ENCODE assay signal across 8 cellular contexts in the genomic region with DNA sequence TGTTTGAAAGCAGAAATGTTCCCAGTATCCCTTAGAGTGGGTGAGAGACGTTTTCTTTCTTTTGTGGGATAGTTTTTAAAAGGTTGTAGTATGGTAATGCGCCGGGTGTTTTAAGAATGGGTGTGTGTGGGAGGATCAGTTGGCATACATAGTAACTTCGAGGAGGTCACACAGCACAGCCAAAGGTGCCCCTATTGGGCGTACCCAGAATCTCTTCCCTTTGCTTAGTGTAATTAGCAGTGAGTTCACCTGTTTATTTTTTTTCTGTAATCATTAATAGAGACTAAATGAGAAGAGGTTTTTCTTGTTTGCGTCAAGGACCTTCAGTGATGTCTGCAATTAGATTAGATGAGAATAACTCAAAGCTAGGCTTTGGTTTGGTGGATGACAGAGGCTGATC. TPM values are rescaled to one million over a fixed set of nuclear protein-coding genes. Genes with fewer than 3 reads are reported as not detected.
DNase-seq lines count a peak whose midpoint lies in the region; ATAC-seq and TF ChIP-seq lines count a peak whose summit lies in the region.

No MANE protein-coding gene starts in this region.

- H3K9me2 ChIP-seq in SK-N-SH, result no peaks in the 10 kb centered on the region

- H3K27ac ChIP-seq in SK-N-SH (ENCODE audit: low read depth in 2 of 2, low read length in 1 of 2) (peak overlapping the region in 1 of 2 experiments; percentile 79; a peak in 2 of 4 replicates), Panc1 (ENCODE audit: low read length) (peak overlapping the region; percentile 84), spleen (peak overlapping the region in 1 of 8 donors; percentile 83), adrenal gland (peak overlapping the region in 1 of 5 donors; percentile 89)

- TSS peak; percentile 69 for BruUV-seq in Panc1 (replicated peaks; lab: Mats Ljungman, UMichigan)

- H3K4me1 ChIP-seq in SK-N-SH (ENCODE audit: control insufficient read depth in 1 of 2, insufficient read depth in 2 of 2, low read depth in 1 of 2, low read length in 1 of 2), result peaks cover 19 to 48% of the 10 kb centered on the region in 2 experiments
- peaks cover 42% of the 10 kb centered on the region for H3K4me1 ChIP-seq in Panc1 (ENCODE audit: control insufficient read depth, insufficient read depth, low read length)
- H3K4me1 ChIP-seq in spleen, result peaks cover 25 to 48% (median 33%) of the 10 kb centered on the region in 6 donors
- peaks cover 15 to 25% of the 10 kb centered on the region in 2 donors for H3K4me1 ChIP-seq in adrenal gland (replicated peaks in 1 of 2)

- TF ChIP-seq CTCF in SK-N-SH (IDR thresholded peaks at IDR 0.05) (peak; percentile 32; the same call in 1 of the 2 replicates), Panc1 (IDR thresholded peaks at IDR 0.05) (peak; percentile 21; the same call in 1 of the 2 replicates), fibroblast of villous mesenchyme (IDR thresholded peaks at IDR 0.05; ENCODE audit: insufficient read depth, low read depth, low read length) (no peak), spleen (IDR thresholded peaks at IDR 0.05 in 8 of 11, conservative IDR thresholded peaks at IDR 0.05 in 3 of 11) (no peak), adrenal gland (IDR thresholded peaks at IDR 0.05) (no peak)

- intact Hi-C loops in Panc1 (cut with micrococcal nuclease; ENCODE audit: unreplicated experiment) (no loop called here), spleen (cut with DNase I; ENCODE audit: low total_unique reads) (no loop called here), adrenal gland (cut with DNase I) (no loop called here)

- H3K79me2 ChIP-seq in SK-N-SH (ENCODE audit: insufficient read depth), result peaks cover 80% of the 10 kb centered on the region

- H3K36me3 ChIP-seq in SK-N-SH (replicated peaks in 1 of 2; ENCODE audit: control insufficient read depth in 1 of 2, insufficient read depth in 2 of 2, low read length in 1 of 2), result peaks cover 5 to 6% of the 10 kb centered on the region in 2 experiments
- H3K36me3 ChIP-seq in Panc1 (ENCODE audit: control insufficient read depth, insufficient read depth, low read length), result no peaks in the 10 kb centered on the region
- H3K36me3 ChIP-seq in spleen, result no peaks in the 10 kb centered on the region
- no peaks in the 10 kb centered on the region for H3K36me3 ChIP-seq in adrenal gland (replicated peaks in 1 of 2)

- H3K4me2 ChIP-seq in SK-N-SH, result peak overlapping the region; percentile 86

- no peak for ATAC-seq in SK-N-SH treated with all-trans-retinoic acid at 6 μM for 48 hours
- no peak for ATAC-seq in Panc1

- TF ChIP-seq POLR2A in spleen (IDR thresholded peaks at IDR 0.05) (no peak), adrenal gland (IDR thresholded peaks at IDR 0.05) (no peak)

- H3K9me3 ChIP-seq in SK-N-SH, result no peaks in the 10 kb centered on the region
- H3K9me3 ChIP-seq in Panc1 (ENCODE audit: control insufficient read depth, insufficient read depth, low read depth, low read length), result no peaks in the 10 kb centered on the region
- no peaks in the 10 kb centered on the region for H3K9me3 ChIP-seq in spleen
- no peaks in the 10 kb centered on the region for H3K9me3 ChIP-seq in adrenal gland (replicated peaks in 1 of 3)

- 33% methylated on average over 6 of the region's 6 CpGs for WGBS in SK-N-SH (ENCODE audit: low lambda C conversion rate)
- 37 to 52% (median 48%) methylated on average over 6 of the region's 6 CpGs for WGBS in spleen, 5 donors
- WGBS in adrenal gland, 4 donors, result 30 to 35% (median 33%) methylated on average over 6 of the region's 6 CpGs

- DNase-seq in SK-N-SH (no peak), Panc1 (ENCODE audit: low read depth, low spot score) (no peak), fibroblast of villous mesenchyme (ENCODE audit: low read depth) (no peak), spleen (no peak), 8988T (no peak), NCI-H1417 treated with DMSO at 0.1 percent for 48 hours (lab: John Stamatoyannopoulos, UW) (no peak), adrenal gland (no peak)

- H3K4me3 ChIP-seq in SK-N-SH (ENCODE audit: low read depth in 2 of 2, low read length in 1 of 2), result peak overlapping the region; percentile 75 to 99
- peak overlapping the region; percentile 61 to 81 for H3K4me3 ChIP-seq in Panc1 (ENCODE audit: low read depth in 2 of 2, low read length in 2 of 2)
- H3K4me3 ChIP-seq in fibroblast of villous mesenchyme (ENCODE audit: low read depth, low read length), result peak overlapping the region; percentile 81
- H3K4me3 ChIP-seq in spleen, result peak overlapping the region in 5 of 8 donors; percentile 86 to 99 (median 95)
- H3K4me3 ChIP-seq in adrenal gland, result peak overlapping the region in 1 of 4 donors; percentile 75

- H3F3A ChIP-seq in SK-N-SH (replicated peaks; ENCODE audit: insufficient read depth), result peaks cover 10% of the 10 kb centered on the region

- in situ Hi-C loops in Panc1 (cut with HindIII; ENCODE audit: low pct_unique_long_range_greater_than_20kb, low sequenced_read_pairs), result no loop called here

- peak overlapping the region; percentile 77; the same call in 1 of the 2 replicates for H2AFZ ChIP-seq in SK-N-SH (ENCODE audit: low read depth)

- no peak for TF ChIP-seq RAD21 in SK-N-SH (IDR thresholded peaks at IDR 0.05; ENCODE audit: low read length)

- POLR2A ChIA-PET in SK-N-SH (lab: Yijun Ruan, JAX), result no interaction called here
- POLR2A ChIA-PET in Panc1 (lab: Charles Lee), result no interaction called here

- H4K20me1 ChIP-seq in SK-N-SH (ENCODE audit: insufficient read depth), result peaks cover 40% of the 10 kb centered on the region

- H3K27me3 ChIP-seq in SK-N-SH (ENCODE audit: insufficient read depth), result no peaks in the 10 kb centered on the region
- H3K27me3 ChIP-seq in Panc1 (ENCODE audit: control insufficient read depth, insufficient read depth, low read length), result no peaks in the 10 kb centered on the region
- no peaks in the 10 kb centered on the region for H3K27me3 ChIP-seq in spleen (replicated peaks in 1 of 7)
- H3K27me3 ChIP-seq in adrenal gland, result no peaks in the 10 kb centered on the region

- peak overlapping the region; percentile 75; the same call in 1 of the 2 replicates for H3K9ac ChIP-seq in SK-N-SH

- CTCF ChIA-PET in SK-N-SH (lab: Yijun Ruan, JAX), result interaction anchor here (0.6 to 11.9 kb wide), 4 partner anchors 20 to 152 kb away, joined by 3 to 85 read pairs (median 6); no protein-coding TSS in a partner anchor
- CTCF ChIA-PET in Panc1 (lab: Charles Lee), result interaction anchor here (0.7 to 0.9 kb wide), 2 partner anchors 32 kb away, joined by 3 read pairs; no protein-coding TSS in a partner anchor

- no peak for TF ChIP-seq EP300 in SK-N-SH (IDR thresholded peaks at IDR 0.05; ENCODE audit: borderline replicate concordance in 1 of 2, low read depth in 1 of 2, low read length in 1 of 2)

TF ChIP-seq in SK-N-SH, 30 proteins besides CTCF, POLR2A, EP300 and RAD21 (continues in another document):
- TF ChIP-seq GATA2 (CRISPR knock-in tag; IDR thresholded peaks at IDR 0.05) (no peak), RCOR1 (IDR thresholded peaks at IDR 0.05; ENCODE audit: low read length) (no peak)

TF ChIP-seq in SK-N-SH treated with all-trans-retinoic acid at 6 μM for 48 hours, 23 proteins besides CTCF, POLR2A, EP300 and RAD21 (continues in another document):
- TF ChIP-seq GLIS3 (CRISPR knock-in tag; IDR thresholded peaks at IDR 0.05), result no peak
- no peak for TF ChIP-seq ESRRG (CRISPR knock-in tag; IDR thresholded peaks at IDR 0.05)
- TF ChIP-seq ZNF565 (CRISPR knock-in tag; conservative IDR thresholded peaks at IDR 0.05; ENCODE audit: low read depth), result no peak
- TF ChIP-seq, protein P1, sequence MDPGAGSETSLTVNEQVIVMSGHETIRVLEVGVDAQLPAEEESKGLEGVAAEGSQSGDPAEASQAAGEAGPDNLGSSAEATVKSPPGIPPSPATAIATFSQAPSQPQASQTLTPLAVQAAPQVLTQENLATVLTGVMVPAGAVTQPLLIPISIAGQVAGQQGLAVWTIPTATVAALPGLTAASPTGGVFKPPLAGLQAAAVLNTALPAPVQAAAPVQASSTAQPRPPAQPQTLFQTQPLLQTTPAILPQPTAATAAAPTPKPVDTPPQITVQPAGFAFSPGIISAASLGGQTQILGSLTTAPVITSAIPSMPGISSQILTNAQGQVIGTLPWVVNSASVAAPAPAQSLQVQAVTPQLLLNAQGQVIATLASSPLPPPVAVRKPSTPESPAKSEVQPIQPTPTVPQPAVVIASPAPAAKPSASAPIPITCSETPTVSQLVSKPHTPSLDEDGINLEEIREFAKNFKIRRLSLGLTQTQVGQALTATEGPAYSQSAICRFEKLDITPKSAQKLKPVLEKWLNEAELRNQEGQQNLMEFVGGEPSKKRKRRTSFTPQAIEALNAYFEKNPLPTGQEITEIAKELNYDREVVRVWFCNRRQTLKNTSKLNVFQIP (CRISPR knock-in tag; IDR thresholded peaks at IDR 0.05; ENCODE audit: borderline replicate concordance, low read depth), result no peak
- no peak for TF ChIP-seq PPARA (CRISPR knock-in tag; IDR thresholded peaks at IDR 0.05; ENCODE audit: borderline replicate concordance)

RNA-seq across cellular contexts. Expression of a gene that starts 1.5 kb away (rescaled TPM):
- 4.9 and 6.1 TPM in 2 replicates for polyA plus RNA-seq in SK-N-SH (2012; rRNA removed)
- 7.3 and 7.5 TPM in 2 replicates for polyA plus RNA-seq in SK-N-SH (2012; cell fraction: cytosol; rRNA removed)
- polyA plus RNA-seq in SK-N-SH (2012; cell fraction: nucleus; rRNA removed), result 4.3 and 9.2 TPM in 2 replicates
- 20.7 TPM for total RNA-seq in Panc1 (2021; ENCODE audit: unreplicated experiment)
- 10.0 TPM for polyA plus RNA-seq in Panc1 (2012; ENCODE audit: insufficient read length)
- total RNA-seq in fibroblast of villous mesenchyme, result 12.6 and 17.7 TPM in 2 replicates
- 10 to 100 TPM in 3 of 7 donors, 1 to 10 TPM in 4; 5.2 to 13.6 (median 9.6) TPM for total RNA-seq in spleen
- polyA plus RNA-seq in spleen, result 1 to 10 TPM; 1.4 to 1.8 (median 1.7) TPM
- 10 to 100 TPM in 1 of 8 donors, 1 to 10 TPM in 7; 4.1 to 14.5 (median 6.3) TPM for total RNA-seq in adrenal gland
- polyA plus RNA-seq in adrenal gland, result 1 to 10 TPM; 2.1 to 6.6 (median 2.2) TPM

RNA-seq across cellular contexts. Expression of a gene that starts 3.2 kb away (rescaled TPM):
- 15.7 and 24.4 TPM in 2 replicates for polyA plus RNA-seq in SK-N-SH (2012; rRNA removed)
- polyA plus RNA-seq in SK-N-SH (2012; cell fraction: cytosol; rRNA removed), result 27.6 and 29.7 TPM in 2 replicates
- polyA plus RNA-seq in SK-N-SH (2012; cell fraction: nucleus; rRNA removed), result 4.5 and 10.6 TPM in 2 replicates
- total RNA-seq in Panc1 (2021; ENCODE audit: unreplicated experiment), result 36.0 TPM
- polyA plus RNA-seq in Panc1 (2012; ENCODE audit: insufficient read length), result 8.9 TPM
- total RNA-seq in fibroblast of villous mesenchyme, result 47.0 and 66.9 TPM in 2 replicates
- total RNA-seq in spleen, result 10 to 100 TPM in 4 of 7 donors, 1 to 10 TPM in 3; 5.5 to 14.7 (median 10.7) TPM
- polyA plus RNA-seq in spleen, result 1 to 10 TPM; 1.2 to 1.3 (median 1.3) TPM
- 10 to 100 TPM in 5 of 8 donors, 1 to 10 TPM in 3; 3.7 to 35.0 (median 12.7) TPM for total RNA-seq in adrenal gland
- 10 to 100 TPM in 1 of 3 donors, 1 to 10 TPM in 2; 2.0 to 28.2 (median 2.5) TPM for polyA plus RNA-seq in adrenal gland

RNA-seq across cellular contexts. Expression of a gene that starts 40.1 kb away (rescaled TPM):
- 64.3 and 87.0 TPM in 2 replicates for polyA plus RNA-seq in SK-N-SH (2012; rRNA removed)
- 73.1 and 82.6 TPM in 2 replicates for polyA plus RNA-seq in SK-N-SH (2012; cell fraction: cytosol; rRNA removed)
- polyA plus RNA-seq in SK-N-SH (2012; cell fraction: nucleus; rRNA removed), result 40.8 and 67.2 TPM in 2 replicates
- 189 TPM for total RNA-seq in Panc1 (2021; ENCODE audit: unreplicated experiment)
- polyA plus RNA-seq in Panc1 (2012; ENCODE audit: insufficient read length), result 115 TPM
- total RNA-seq in fibroblast of villous mesenchyme, result 74.4 and 113 TPM in 2 replicates
- total RNA-seq in spleen, result 10 to 100 TPM; 14.4 to 27.8 (median 20.5) TPM
- polyA plus RNA-seq in spleen, result 10 to 100 TPM in 1 of 3 donors, 1 to 10 TPM in 2; 5.4 to 11.9 (median 6.4) TPM
- 10 to 100 TPM; 37.4 to 65.2 (median 50.2) TPM for total RNA-seq in adrenal gland
- 10 to 100 TPM in 2 of 3 donors, 1 to 10 TPM in 1; 8.2 to 56.1 (median 10.8) TPM for polyA plus RNA-seq in adrenal gland

Comparison
In these comparisons a context has a peak if more than half of its experiments do, and no peak if none do; other contexts are left out.
1. CTCF ChIP-seq: peak in SK-N-SH (single experiment) and Panc1 (single experiment); none in fibroblast of villous mesenchyme (single experiment), spleen (0 of 11) and adrenal gland (0 of 6).